Comparison of ENCODE assay signal across 8 cellular contexts in genomic region chr16:12271006-12271405, GRCh38.
DNase-seq lines count a peak whose midpoint lies in the region; ATAC-seq and TF ChIP-seq lines count a peak whose summit lies in the region.

No MANE protein-coding gene starts in this region.

- DNase-seq in DND-41 (no peak), LHCN-M2 (ENCODE audit: low read depth) (peak; percentile 62), caudate nucleus (lab: John Stamatoyannopoulos, UW) (peak in 41 of 61 donors; percentile 2 to 60 (median 26)), midbrain (lab: John Stamatoyannopoulos, UW) (peak; percentile 36), smooth muscle cell (lab: John Stamatoyannopoulos, UW; ENCODE audit: unreplicated experiment) (no peak)
- DNase-seq in effector memory CD4-positive, alpha-beta T cell = no peak
- DNase-seq in stimulated activated naive CD8-positive, alpha-beta T cell treated with anti-CD3 and anti-CD28 coated beads, Interleukin-15, Interleukin-2, amounts not matched to agents 100 U/mL and 50 U/mL, for 24 hours = no peak

- H3K27ac ChIP-seq in DND-41 (ENCODE audit: low read length) (no peak overlapping the region), caudate nucleus (ENCODE audit: low read depth, low read length) (no peak overlapping the region), smooth muscle cell (ENCODE audit: low read depth) (no peak overlapping the region)
- H3K27ac ChIP-seq in effector memory CD4-positive, alpha-beta T cell (ENCODE audit: insufficient read depth, low read length, poor library complexity, severe bottlenecking) = no peak overlapping the region

- peak; percentile 53; the same call in 2 of the 3 replicates for ATAC-seq in DND-41 (ENCODE audit: insufficient read depth, low read depth)
- no peak for ATAC-seq in stimulated activated naive CD8-positive, alpha-beta T cell treated with anti-CD3 and anti-CD28 coated beads, Interleukin-15, Interleukin-2, amounts not matched to agents 100 U/mL and 50 U/mL, for 24 hours
- no peak for ATAC-seq in GM19397 (IDR thresholded peaks at IDR 0.05; ENCODE audit: unreplicated experiment)

- H3K4me2 ChIP-seq in DND-41 (ENCODE audit: insufficient read depth, low read length) (no peak overlapping the region), smooth muscle cell (no peak overlapping the region)

- 48% methylated on average over 6 of the region's 6 CpGs for WGBS in smooth muscle cell (ENCODE audit: low lambda C conversion rate)

- H3K36me3 ChIP-seq in DND-41 (ENCODE audit: insufficient read depth, low read length) = no peaks in the 10 kb centered on the region
- H3K36me3 ChIP-seq in effector memory CD4-positive, alpha-beta T cell (ENCODE audit: control insufficient read depth, insufficient read depth, low read length) = no peaks in the 10 kb centered on the region
- H3K36me3 ChIP-seq in smooth muscle cell (ENCODE audit: low read depth) = no peaks in the 10 kb centered on the region

- H3K79me2 ChIP-seq in DND-41 (ENCODE audit: insufficient read depth, low read length) (no peaks in the 10 kb centered on the region), smooth muscle cell (ENCODE audit: low read depth) (no peaks in the 10 kb centered on the region)

- H3K9ac ChIP-seq in DND-41 (ENCODE audit: low read depth, low read length) (no peak overlapping the region), smooth muscle cell (ENCODE audit: low read depth) (no peak overlapping the region)

- H2AFZ ChIP-seq in DND-41 (ENCODE audit: low read depth, low read length) (no peak overlapping the region), smooth muscle cell (ENCODE audit: low read depth) (no peak overlapping the region)

- H3K9me3 ChIP-seq in DND-41 (ENCODE audit: insufficient read depth, low read length, severe bottlenecking) (no peaks in the 10 kb centered on the region), smooth muscle cell (replicated peaks; ENCODE audit: low read depth) (no peaks in the 10 kb centered on the region)
- H3K9me3 ChIP-seq in effector memory CD4-positive, alpha-beta T cell (ENCODE audit: control insufficient read depth, low read length) = no peaks in the 10 kb centered on the region

- H3K27me3 ChIP-seq in DND-41 (ENCODE audit: insufficient read depth, low read length, poor library complexity) (no peaks in the 10 kb centered on the region), smooth muscle cell (ENCODE audit: low read depth) (no peaks in the 10 kb centered on the region)
- H3K27me3 ChIP-seq in effector memory CD4-positive, alpha-beta T cell (replicated peaks; ENCODE audit: control insufficient read depth, insufficient read depth, low read length, poor library complexity, severe bottlenecking) = no peaks in the 10 kb centered on the region

- peak; percentile 40 for TF ChIP-seq CTCF in DND-41 (IDR thresholded peaks at IDR 0.05; ENCODE audit: borderline replicate concordance, extremely low read depth, low read length, poor library complexity, severe bottlenecking)
- no peak for TF ChIP-seq CTCF in smooth muscle cell (IDR thresholded peaks at IDR 0.05; ENCODE audit: borderline replicate concordance, insufficient read depth, poor library complexity, severe bottlenecking)

- no peaks in the 10 kb centered on the region for H3K4me1 ChIP-seq in DND-41 (ENCODE audit: insufficient read depth, low read length)
- H3K4me1 ChIP-seq in effector memory CD4-positive, alpha-beta T cell (ENCODE audit: control insufficient read depth, insufficient read depth, low read length, poor library complexity, severe bottlenecking) = no peaks in the 10 kb centered on the region
- no peaks in the 10 kb centered on the region for H3K4me1 ChIP-seq in smooth muscle cell (ENCODE audit: low read depth)

- H3K4me3 ChIP-seq in DND-41 (ENCODE audit: low read depth in 1 of 2, low read length in 2 of 2) (no peak overlapping the region), smooth muscle cell (no peak overlapping the region)
- no peak overlapping the region for H3K4me3 ChIP-seq in effector memory CD4-positive, alpha-beta T cell (ENCODE audit: insufficient read depth, low read depth, low read length, poor library complexity, severe bottlenecking)

- H4K20me1 ChIP-seq in DND-41 (ENCODE audit: insufficient read depth, low read length) (no peaks in the 10 kb centered on the region; the same call in 1 of the 2 replicates), smooth muscle cell (ENCODE audit: low read depth) (peaks cover 7% of the 10 kb centered on the region)

- H3F3A ChIP-seq in smooth muscle cell (ENCODE audit: low read depth) = no peaks in the 10 kb centered on the region

Comparison
In these comparisons a context has a peak if more than half of its experiments do, and no peak if none do; other contexts are left out.
1. DNase-seq: peak in LHCN-M2 (single experiment), caudate nucleus (41 of 61) and midbrain (single experiment); none in DND-41 (single experiment), effector memory CD4-positive, alpha-beta T cell (0 of 3), smooth muscle cell (single experiment) and stimulated activated naive CD8-positive, alpha-beta T cell treated with anti-CD3 and anti-CD28 coated beads, Interleukin-15, Interleukin-2, amounts not matched to agents 100 U/mL and 50 U/mL, for 24 hours (single experiment).